Comparison of ENCODE assay signal across 2 cellular contexts in the genomic region with DNA sequence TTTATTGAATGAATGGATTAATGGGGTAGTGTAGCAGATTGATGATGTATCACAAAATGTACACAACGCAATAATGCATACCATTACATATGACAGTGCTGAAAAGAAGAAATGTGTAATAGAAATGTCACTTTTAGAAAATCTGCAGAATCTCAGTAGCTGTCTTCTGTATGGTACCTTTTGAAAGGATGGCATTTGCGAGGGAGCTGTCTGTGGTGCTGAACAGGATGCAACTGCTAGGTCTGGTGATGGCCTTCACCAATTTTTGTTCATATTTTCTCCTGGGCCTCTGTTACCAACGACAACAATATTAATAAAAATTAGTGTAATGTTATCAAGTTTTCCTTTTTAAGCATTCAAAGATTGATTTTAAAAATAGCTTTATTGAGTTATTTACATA.
A peak's percentile ranks its signal among the peaks of the same experiment; 100 is the strongest.
TF ChIP-seq lines count a peak whose summit lies in the region.

No MANE protein-coding gene starts in this region.

TF ChIP-seq in GM23338, 12 proteins besides CTCF, POLR2A, EP300 and RAD21:
- no peak for TF ChIP-seq JUNB (IDR thresholded peaks at IDR 0.05; ENCODE audit: unreplicated experiment)
- TF ChIP-seq, protein P1, sequence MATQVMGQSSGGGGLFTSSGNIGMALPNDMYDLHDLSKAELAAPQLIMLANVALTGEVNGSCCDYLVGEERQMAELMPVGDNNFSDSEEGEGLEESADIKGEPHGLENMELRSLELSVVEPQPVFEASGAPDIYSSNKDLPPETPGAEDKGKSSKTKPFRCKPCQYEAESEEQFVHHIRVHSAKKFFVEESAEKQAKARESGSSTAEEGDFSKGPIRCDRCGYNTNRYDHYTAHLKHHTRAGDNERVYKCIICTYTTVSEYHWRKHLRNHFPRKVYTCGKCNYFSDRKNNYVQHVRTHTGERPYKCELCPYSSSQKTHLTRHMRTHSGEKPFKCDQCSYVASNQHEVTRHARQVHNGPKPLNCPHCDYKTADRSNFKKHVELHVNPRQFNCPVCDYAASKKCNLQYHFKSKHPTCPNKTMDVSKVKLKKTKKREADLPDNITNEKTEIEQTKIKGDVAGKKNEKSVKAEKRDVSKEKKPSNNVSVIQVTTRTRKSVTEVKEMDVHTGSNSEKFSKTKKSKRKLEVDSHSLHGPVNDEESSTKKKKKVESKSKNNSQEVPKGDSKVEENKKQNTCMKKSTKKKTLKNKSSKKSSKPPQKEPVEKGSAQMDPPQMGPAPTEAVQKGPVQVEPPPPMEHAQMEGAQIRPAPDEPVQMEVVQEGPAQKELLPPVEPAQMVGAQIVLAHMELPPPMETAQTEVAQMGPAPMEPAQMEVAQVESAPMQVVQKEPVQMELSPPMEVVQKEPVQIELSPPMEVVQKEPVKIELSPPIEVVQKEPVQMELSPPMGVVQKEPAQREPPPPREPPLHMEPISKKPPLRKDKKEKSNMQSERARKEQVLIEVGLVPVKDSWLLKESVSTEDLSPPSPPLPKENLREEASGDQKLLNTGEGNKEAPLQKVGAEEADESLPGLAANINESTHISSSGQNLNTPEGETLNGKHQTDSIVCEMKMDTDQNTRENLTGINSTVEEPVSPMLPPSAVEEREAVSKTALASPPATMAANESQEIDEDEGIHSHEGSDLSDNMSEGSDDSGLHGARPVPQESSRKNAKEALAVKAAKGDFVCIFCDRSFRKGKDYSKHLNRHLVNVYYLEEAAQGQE (IDR thresholded peaks at IDR 0.05; ENCODE audit: unreplicated experiment), result peak; percentile 90
TF ChIP-seq in GM23338: peak in this region for 1.

TF ChIP-seq in HepG2, 621 proteins besides CTCF, POLR2A, EP300 and RAD21 (continues in another document):
- TF ChIP-seq, protein P2, sequence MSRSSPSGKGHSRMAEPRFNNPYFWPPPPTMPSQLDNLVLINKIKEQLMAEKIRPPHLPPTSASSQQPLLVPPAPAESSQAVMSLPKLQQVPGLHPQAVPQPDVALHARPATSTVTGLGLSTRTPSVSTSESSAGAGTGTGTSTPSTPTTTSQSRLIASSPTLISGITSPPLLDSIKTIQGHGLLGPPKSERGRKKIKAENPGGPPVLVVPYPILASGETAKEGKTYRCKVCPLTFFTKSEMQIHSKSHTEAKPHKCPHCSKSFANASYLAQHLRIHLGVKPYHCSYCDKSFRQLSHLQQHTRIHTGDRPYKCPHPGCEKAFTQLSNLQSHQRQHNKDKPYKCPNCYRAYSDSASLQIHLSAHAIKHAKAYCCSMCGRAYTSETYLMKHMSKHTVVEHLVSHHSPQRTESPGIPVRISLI (CRISPR knock-in tag; IDR thresholded peaks at IDR 0.05; ENCODE audit: borderline replicate concordance), result no peak
- no peak for TF ChIP-seq NONO (IDR thresholded peaks at IDR 0.05)
- TF ChIP-seq NONO (CRISPR knock-in tag; conservative IDR thresholded peaks at IDR 0.05), result no peak
- no peak for TF ChIP-seq ZNF773 (CRISPR knock-in tag; IDR thresholded peaks at IDR 0.05; ENCODE audit: borderline replicate concordance)
- 0 out of 2 replicates have a peak, but pooled peaks have one; percentile 31 for TF ChIP-seq SAP130 (CRISPR knock-in tag; IDR thresholded peaks at IDR 0.05; ENCODE audit: low read depth)
- peak; percentile 25; the same call in 1 of the 2 replicates for TF ChIP-seq RARA (CRISPR knock-in tag; IDR thresholded peaks at IDR 0.05)
- TF ChIP-seq KLF11 (CRISPR knock-in tag; IDR thresholded peaks at IDR 0.05), result 0 out of 2 replicates have a peak, but pooled peaks have one; percentile 57
- TF ChIP-seq ZNF232 (CRISPR knock-in tag; IDR thresholded peaks at IDR 0.05; ENCODE audit: borderline replicate concordance), result peak; percentile 46; the same call in 1 of the 2 replicates
- TF ChIP-seq NCOA2 (CRISPR knock-in tag; IDR thresholded peaks at IDR 0.05), result no peak
- peak; percentile 96 for TF ChIP-seq EHMT2 (IDR thresholded peaks at IDR 0.05; ENCODE audit: borderline replicate concordance, low read depth, low read length)
- TF ChIP-seq, protein P3, sequence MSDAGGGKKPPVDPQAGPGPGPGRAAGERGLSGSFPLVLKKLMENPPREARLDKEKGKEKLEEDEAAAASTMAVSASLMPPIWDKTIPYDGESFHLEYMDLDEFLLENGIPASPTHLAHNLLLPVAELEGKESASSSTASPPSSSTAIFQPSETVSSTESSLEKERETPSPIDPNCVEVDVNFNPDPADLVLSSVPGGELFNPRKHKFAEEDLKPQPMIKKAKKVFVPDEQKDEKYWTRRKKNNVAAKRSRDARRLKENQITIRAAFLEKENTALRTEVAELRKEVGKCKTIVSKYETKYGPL (CRISPR knock-in tag; IDR thresholded peaks at IDR 0.05), result peak; percentile 66; the same call in 1 of the 2 replicates
- 0 out of 2 replicates have a peak, but pooled peaks have one; percentile 53 for TF ChIP-seq ERF (CRISPR knock-in tag; IDR thresholded peaks at IDR 0.05)
- no peak for TF ChIP-seq CBX2 (IDR thresholded peaks at IDR 0.05; ENCODE audit: low read depth, low read length)
- no peak for TF ChIP-seq CBX2 (CRISPR knock-in tag; IDR thresholded peaks at IDR 0.05; ENCODE audit: low read depth)
- TF ChIP-seq STAT5B (CRISPR knock-in tag; IDR thresholded peaks at IDR 0.05), result no peak
- TF ChIP-seq, protein P4, sequence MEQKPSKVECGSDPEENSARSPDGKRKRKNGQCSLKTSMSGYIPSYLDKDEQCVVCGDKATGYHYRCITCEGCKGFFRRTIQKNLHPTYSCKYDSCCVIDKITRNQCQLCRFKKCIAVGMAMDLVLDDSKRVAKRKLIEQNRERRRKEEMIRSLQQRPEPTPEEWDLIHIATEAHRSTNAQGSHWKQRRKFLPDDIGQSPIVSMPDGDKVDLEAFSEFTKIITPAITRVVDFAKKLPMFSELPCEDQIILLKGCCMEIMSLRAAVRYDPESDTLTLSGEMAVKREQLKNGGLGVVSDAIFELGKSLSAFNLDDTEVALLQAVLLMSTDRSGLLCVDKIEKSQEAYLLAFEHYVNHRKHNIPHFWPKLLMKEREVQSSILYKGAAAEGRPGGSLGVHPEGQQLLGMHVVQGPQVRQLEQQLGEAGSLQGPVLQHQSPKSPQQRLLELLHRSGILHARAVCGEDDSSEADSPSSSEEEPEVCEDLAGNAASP (CRISPR knock-in tag; IDR thresholded peaks at IDR 0.05; ENCODE audit: borderline replicate concordance), result 0 out of 2 replicates have a peak, but pooled peaks have one; percentile 40
- TF ChIP-seq SATB2 (CRISPR knock-in tag; IDR thresholded peaks at IDR 0.05), result 0 out of 2 replicates have a peak, but pooled peaks have one; percentile 32
- TF ChIP-seq WIZ (CRISPR knock-in tag; IDR thresholded peaks at IDR 0.05), result peak; percentile 76; the same call in 1 of the 2 replicates
- no peak for TF ChIP-seq SUZ12 (IDR thresholded peaks at IDR 0.05; ENCODE audit: low read depth, low read length)
- TF ChIP-seq KLF6 (CRISPR knock-in tag; IDR thresholded peaks at IDR 0.05), result peak; percentile 74; the same call in 1 of the 2 replicates
- TF ChIP-seq BORCS8-MEF2B (CRISPR knock-in tag; IDR thresholded peaks at IDR 0.05), result no peak
- TF ChIP-seq ZFYVE20 (CRISPR knock-in tag; IDR thresholded peaks at IDR 0.05; ENCODE audit: borderline replicate concordance, low read depth), result no peak
- no peak for TF ChIP-seq ZFP90 (CRISPR knock-in tag; IDR thresholded peaks at IDR 0.05; ENCODE audit: borderline replicate concordance)
- TF ChIP-seq MTF1 (CRISPR knock-in tag; IDR thresholded peaks at IDR 0.05), result peak; percentile 41; the same call in 1 of the 2 replicates
- no peak for TF ChIP-seq CENPX (CRISPR knock-in tag; IDR thresholded peaks at IDR 0.05)
- no peak for TF ChIP-seq FIP1L1 (IDR thresholded peaks at IDR 0.05; ENCODE audit: borderline replicate concordance, insufficient read depth, low read depth, low read length)
- 0 out of 2 replicates have a peak, but pooled peaks have one; percentile 48 for TF ChIP-seq ZNF557 (CRISPR knock-in tag; IDR thresholded peaks at IDR 0.05)
- peak; percentile 33; the same call in 1 of the 2 replicates for TF ChIP-seq ELF3 (CRISPR knock-in tag; IDR thresholded peaks at IDR 0.05)
- TF ChIP-seq, protein P5, sequence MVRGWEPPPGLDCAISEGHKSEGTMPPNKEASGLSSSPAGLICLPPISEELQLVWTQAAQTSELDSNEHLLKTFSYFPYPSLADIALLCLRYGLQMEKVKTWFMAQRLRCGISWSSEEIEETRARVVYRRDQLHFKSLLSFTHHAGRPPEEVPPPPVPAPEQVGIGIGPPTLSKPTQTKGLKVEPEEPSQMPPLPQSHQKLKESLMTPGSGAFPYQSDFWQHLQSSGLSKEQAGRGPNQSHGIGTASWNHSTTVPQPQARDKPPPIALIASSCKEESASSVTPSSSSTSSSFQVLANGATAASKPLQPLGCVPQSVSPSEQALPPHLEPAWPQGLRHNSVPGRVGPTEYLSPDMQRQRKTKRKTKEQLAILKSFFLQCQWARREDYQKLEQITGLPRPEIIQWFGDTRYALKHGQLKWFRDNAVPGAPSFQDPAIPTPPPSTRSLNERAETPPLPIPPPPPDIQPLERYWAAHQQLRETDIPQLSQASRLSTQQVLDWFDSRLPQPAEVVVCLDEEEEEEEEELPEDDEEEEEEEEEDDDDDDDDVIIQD (CRISPR knock-in tag; IDR thresholded peaks at IDR 0.05; ENCODE audit: low read depth), result no peak
- TF ChIP-seq, protein P6, sequence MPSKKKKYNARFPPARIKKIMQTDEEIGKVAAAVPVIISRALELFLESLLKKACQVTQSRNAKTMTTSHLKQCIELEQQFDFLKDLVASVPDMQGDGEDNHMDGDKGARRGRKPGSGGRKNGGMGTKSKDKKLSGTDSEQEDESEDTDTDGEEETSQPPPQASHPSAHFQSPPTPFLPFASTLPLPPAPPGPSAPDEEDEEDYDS (CRISPR knock-in tag; IDR thresholded peaks at IDR 0.05), result 0 out of 2 replicates have a peak, but pooled peaks have one; percentile 17
- TF ChIP-seq SP140L (CRISPR knock-in tag; IDR thresholded peaks at IDR 0.05; ENCODE audit: borderline replicate concordance), result no peak
- peak; percentile 61; the same call in 1 of the 2 replicates for TF ChIP-seq ZNF331 (CRISPR knock-in tag; IDR thresholded peaks at IDR 0.05)
- no peak for TF ChIP-seq ZFP36L1 (CRISPR knock-in tag; IDR thresholded peaks at IDR 0.05)
- TF ChIP-seq MIER3 (CRISPR knock-in tag; IDR thresholded peaks at IDR 0.05; ENCODE audit: borderline replicate concordance), result peak; percentile 53; the same call in 1 of the 2 replicates
- no peak for TF ChIP-seq SMAD9 (CRISPR knock-in tag; IDR thresholded peaks at IDR 0.05)
- TF ChIP-seq KMT2B (CRISPR knock-in tag; IDR thresholded peaks at IDR 0.05), result 0 out of 2 replicates have a peak, but pooled peaks have one; percentile 31
- TF ChIP-seq, protein P7, sequence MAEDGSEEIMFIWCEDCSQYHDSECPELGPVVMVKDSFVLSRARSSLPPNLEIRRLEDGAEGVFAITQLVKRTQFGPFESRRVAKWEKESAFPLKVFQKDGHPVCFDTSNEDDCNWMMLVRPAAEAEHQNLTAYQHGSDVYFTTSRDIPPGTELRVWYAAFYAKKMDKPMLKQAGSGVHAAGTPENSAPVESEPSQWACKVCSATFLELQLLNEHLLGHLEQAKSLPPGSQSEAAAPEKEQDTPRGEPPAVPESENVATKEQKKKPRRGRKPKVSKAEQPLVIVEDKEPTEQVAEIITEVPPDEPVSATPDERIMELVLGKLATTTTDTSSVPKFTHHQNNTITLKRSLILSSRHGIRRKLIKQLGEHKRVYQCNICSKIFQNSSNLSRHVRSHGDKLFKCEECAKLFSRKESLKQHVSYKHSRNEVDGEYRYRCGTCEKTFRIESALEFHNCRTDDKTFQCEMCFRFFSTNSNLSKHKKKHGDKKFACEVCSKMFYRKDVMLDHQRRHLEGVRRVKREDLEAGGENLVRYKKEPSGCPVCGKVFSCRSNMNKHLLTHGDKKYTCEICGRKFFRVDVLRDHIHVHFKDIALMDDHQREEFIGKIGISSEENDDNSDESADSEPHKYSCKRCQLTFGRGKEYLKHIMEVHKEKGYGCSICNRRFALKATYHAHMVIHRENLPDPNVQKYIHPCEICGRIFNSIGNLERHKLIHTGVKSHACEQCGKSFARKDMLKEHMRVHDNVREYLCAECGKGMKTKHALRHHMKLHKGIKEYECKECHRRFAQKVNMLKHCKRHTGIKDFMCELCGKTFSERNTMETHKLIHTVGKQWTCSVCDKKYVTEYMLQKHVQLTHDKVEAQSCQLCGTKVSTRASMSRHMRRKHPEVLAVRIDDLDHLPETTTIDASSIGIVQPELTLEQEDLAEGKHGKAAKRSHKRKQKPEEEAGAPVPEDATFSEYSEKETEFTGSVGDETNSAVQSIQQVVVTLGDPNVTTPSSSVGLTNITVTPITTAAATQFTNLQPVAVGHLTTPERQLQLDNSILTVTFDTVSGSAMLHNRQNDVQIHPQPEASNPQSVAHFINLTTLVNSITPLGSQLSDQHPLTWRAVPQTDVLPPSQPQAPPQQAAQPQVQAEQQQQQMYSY (CRISPR knock-in tag; IDR thresholded peaks at IDR 0.05), result peak; percentile 26; the same call in 1 of the 2 replicates
- TF ChIP-seq ZNF552 (CRISPR knock-in tag; IDR thresholded peaks at IDR 0.05; ENCODE audit: borderline replicate concordance), result no peak
- 0 out of 2 replicates have a peak, but pooled peaks have one; percentile 27 for TF ChIP-seq ZNF792 (CRISPR knock-in tag; IDR thresholded peaks at IDR 0.05)
- TF ChIP-seq GATAD1 (CRISPR knock-in tag; IDR thresholded peaks at IDR 0.05), result 0 out of 2 replicates have a peak, but pooled peaks have one; percentile 22
- peak; percentile 76; the same call in 1 of the 2 replicates for TF ChIP-seq ISX (CRISPR knock-in tag; conservative IDR thresholded peaks at IDR 0.05)
- 0 out of 2 replicates have a peak, but pooled peaks have one; percentile 19 for TF ChIP-seq MEIS2 (CRISPR knock-in tag; IDR thresholded peaks at IDR 0.05)
- no peak for TF ChIP-seq ARID2 (CRISPR knock-in tag; IDR thresholded peaks at IDR 0.05; ENCODE audit: borderline replicate concordance)
- TF ChIP-seq, protein P8, sequence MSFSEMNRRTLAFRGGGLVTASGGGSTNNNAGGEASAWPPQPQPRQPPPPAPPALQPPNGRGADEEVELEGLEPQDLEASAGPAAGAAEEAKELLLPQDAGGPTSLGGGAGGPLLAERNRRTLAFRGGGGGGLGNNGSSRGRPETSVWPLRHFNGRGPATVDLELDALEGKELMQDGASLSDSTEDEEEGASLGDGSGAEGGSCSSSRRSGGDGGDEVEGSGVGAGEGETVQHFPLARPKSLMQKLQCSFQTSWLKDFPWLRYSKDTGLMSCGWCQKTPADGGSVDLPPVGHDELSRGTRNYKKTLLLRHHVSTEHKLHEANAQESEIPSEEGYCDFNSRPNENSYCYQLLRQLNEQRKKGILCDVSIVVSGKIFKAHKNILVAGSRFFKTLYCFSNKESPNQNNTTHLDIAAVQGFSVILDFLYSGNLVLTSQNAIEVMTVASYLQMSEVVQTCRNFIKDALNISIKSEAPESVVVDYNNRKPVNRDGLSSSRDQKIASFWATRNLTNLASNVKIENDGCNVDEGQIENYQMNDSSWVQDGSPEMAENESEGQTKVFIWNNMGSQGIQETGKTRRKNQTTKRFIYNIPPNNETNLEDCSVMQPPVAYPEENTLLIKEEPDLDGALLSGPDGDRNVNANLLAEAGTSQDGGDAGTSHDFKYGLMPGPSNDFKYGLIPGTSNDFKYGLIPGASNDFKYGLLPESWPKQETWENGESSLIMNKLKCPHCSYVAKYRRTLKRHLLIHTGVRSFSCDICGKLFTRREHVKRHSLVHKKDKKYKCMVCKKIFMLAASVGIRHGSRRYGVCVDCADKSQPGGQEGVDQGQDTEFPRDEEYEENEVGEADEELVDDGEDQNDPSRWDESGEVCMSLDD (CRISPR knock-in tag; IDR thresholded peaks at IDR 0.05; ENCODE audit: borderline replicate concordance), result 0 out of 2 replicates have a peak, but pooled peaks have one; percentile 48
- peak; percentile 98 for TF ChIP-seq MIER2 (CRISPR knock-in tag; IDR thresholded peaks at IDR 0.05)
- no peak for TF ChIP-seq ZNF30 (CRISPR knock-in tag; IDR thresholded peaks at IDR 0.05)
- TF ChIP-seq SALL1 (CRISPR knock-in tag; IDR thresholded peaks at IDR 0.05), result peak; percentile 14; the same call in 1 of the 2 replicates
